Comparison of ENCODE assay signal across 2 cellular contexts in the genomic region with DNA sequence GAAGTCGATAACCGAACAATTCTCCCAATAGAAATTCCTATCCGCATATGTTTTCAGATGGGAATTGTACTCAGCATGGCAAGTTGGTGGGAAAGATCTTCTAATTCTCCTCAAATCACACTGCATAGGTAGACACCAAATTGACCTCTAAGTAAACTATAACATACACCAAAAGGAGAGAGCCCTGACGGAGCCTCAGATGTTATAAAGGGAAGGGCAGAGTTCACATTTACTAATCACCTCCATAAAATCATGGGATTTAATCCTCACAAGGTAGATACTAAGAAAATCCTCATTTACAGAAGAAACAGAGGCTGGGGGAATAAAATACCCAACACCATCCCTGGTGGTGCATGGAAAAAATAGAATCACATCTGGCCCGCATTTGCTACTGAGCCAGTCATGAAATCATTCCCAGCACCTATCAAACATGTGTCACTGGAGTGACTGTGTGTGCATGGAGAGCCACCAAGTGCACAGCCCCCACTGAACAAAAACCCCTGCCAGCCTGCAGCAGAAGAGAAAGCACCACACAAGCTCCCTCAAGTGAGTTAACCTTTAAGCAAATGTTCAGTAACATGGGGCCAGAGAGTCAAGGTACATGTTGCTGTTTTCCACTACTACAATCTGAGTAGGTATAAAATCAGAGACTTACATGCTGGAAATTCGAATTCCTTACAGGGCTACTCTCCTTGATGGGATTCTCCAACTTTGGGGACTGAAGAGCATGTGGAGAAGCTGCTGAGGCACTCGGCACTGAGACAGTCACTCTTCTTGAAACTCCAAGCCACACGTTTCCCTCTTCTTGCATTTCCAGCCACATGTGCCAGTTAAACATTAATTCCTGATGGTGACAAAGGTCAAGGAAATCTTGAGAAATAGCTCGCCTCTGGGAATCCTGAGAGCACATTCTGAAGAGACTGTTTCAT.
TF ChIP-seq lines count a peak whose summit lies in the region.

DDC (minus strand) TSS at position 776 of the 929 bp plus-strand sequence. CDS start 21,320 bp downstream, outside the sequence.

TF ChIP-seq in HepG2, 621 proteins besides CTCF, POLR2A, EP300 and RAD21 (continues in another document):
- TF ChIP-seq KLF16 (CRISPR knock-in tag; IDR thresholded peaks at IDR 0.05) (peak in 1 of 2 experiments; percentile 53; a peak in 2 of 4 replicates), GPN1 (CRISPR knock-in tag; IDR thresholded peaks at IDR 0.05; ENCODE audit: borderline replicate concordance) (no peak), ZNF558 (CRISPR knock-in tag; IDR thresholded peaks at IDR 0.05; ENCODE audit: borderline replicate concordance) (peak; percentile 53; the same call in 1 of the 2 replicates), NCOR1 (IDR thresholded peaks at IDR 0.05; ENCODE audit: borderline replicate concordance, low read length) (peak; percentile 82; the same call in 1 of the 2 replicates), YEATS2 (CRISPR knock-in tag; IDR thresholded peaks at IDR 0.05; ENCODE audit: borderline replicate concordance) (0 out of 2 replicates have a peak, but pooled peaks have one; percentile 42), ZNF263 (CRISPR knock-in tag; IDR thresholded peaks at IDR 0.05) (0 out of 2 replicates have a peak, but pooled peaks have one; percentile 29), CC2D1A (CRISPR knock-in tag; IDR thresholded peaks at IDR 0.05) (no peak), NR2F2 (IDR thresholded peaks at IDR 0.05; ENCODE audit: borderline replicate concordance, low read depth) (0 out of 2 replicates have a peak, but pooled peaks have one; percentile 63), ZBTB43 (CRISPR knock-in tag; conservative IDR thresholded peaks at IDR 0.05) (0 out of 2 replicates have a peak, but pooled peaks have one; percentile 19), PTBP1 (IDR thresholded peaks at IDR 0.05; ENCODE audit: low read depth, low read length, poor library complexity, severe bottlenecking) (no peak), HNF4G (IDR thresholded peaks at IDR 0.05; ENCODE audit: borderline replicate concordance, low read depth, low read length) (peak; percentile 80), HNF4G (CRISPR knock-in tag; IDR thresholded peaks at IDR 0.05; ENCODE audit: borderline replicate concordance, low read depth) (no peak), MTF1 (CRISPR knock-in tag; IDR thresholded peaks at IDR 0.05) (0 out of 2 replicates have a peak, but pooled peaks have one; percentile 29), ZFX (CRISPR knock-in tag; IDR thresholded peaks at IDR 0.05; ENCODE audit: low read depth) (peak; percentile 21; the same call in 1 of the 2 replicates), ZNF280B (CRISPR knock-in tag; IDR thresholded peaks at IDR 0.05; ENCODE audit: borderline replicate concordance) (no peak), ATF4 (CRISPR knock-in tag; IDR thresholded peaks at IDR 0.05) (peak in 1 of 2 experiments; percentile 68; a peak in 2 of 4 replicates), RCOR2 (CRISPR knock-in tag; IDR thresholded peaks at IDR 0.05) (peak; percentile 70; the same call in 1 of the 2 replicates), MYC (CRISPR knock-in tag; IDR thresholded peaks at IDR 0.05; ENCODE audit: borderline replicate concordance) (peak; percentile 73), ELF1 (CRISPR knock-in tag; IDR thresholded peaks at IDR 0.05) (0 out of 2 replicates have a peak, but pooled peaks have one; percentile 15), NAIF1 (CRISPR knock-in tag; IDR thresholded peaks at IDR 0.05; ENCODE audit: borderline replicate concordance) (no peak), ZNF556 (CRISPR knock-in tag; IDR thresholded peaks at IDR 0.05; ENCODE audit: borderline replicate concordance) (peak; percentile 24; the same call in 1 of the 2 replicates), NCOA2 (CRISPR knock-in tag; IDR thresholded peaks at IDR 0.05) (peak; percentile 75), HDAC2 (CRISPR knock-in tag; IDR thresholded peaks at IDR 0.05) (peak; percentile 80; the same call in 1 of the 2 replicates), FOSL2 (CRISPR knock-in tag; IDR thresholded peaks at IDR 0.05) (0 out of 2 replicates have a peak, but pooled peaks have one; percentile 22)
- TF ChIP-seq, protein P1, sequence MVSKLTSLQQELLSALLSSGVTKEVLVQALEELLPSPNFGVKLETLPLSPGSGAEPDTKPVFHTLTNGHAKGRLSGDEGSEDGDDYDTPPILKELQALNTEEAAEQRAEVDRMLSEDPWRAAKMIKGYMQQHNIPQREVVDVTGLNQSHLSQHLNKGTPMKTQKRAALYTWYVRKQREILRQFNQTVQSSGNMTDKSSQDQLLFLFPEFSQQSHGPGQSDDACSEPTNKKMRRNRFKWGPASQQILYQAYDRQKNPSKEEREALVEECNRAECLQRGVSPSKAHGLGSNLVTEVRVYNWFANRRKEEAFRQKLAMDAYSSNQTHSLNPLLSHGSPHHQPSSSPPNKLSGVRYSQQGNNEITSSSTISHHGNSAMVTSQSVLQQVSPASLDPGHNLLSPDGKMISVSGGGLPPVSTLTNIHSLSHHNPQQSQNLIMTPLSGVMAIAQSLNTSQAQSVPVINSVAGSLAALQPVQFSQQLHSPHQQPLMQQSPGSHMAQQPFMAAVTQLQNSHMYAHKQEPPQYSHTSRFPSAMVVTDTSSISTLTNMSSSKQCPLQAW (CRISPR knock-in tag; IDR thresholded peaks at IDR 0.05): peak; percentile 84

TF ChIP-seq in GM12891, 5 proteins besides CTCF, POLR2A, EP300 and RAD21:
- TF ChIP-seq PAX5 (IDR thresholded peaks at IDR 0.05; ENCODE audit: insufficient read depth, low read length, severe bottlenecking) (no peak), TAF1 (IDR thresholded peaks at IDR 0.05; ENCODE audit: low read depth, low read length) (no peak), POU2F2 (IDR thresholded peaks at IDR 0.05; ENCODE audit: low read depth, low read length) (no peak), SPI1 (IDR thresholded peaks at IDR 0.05; ENCODE audit: low read depth, low read length) (no peak), POLR2AphosphoS5 (IDR thresholded peaks at IDR 0.05; ENCODE audit: low read depth, low read length) (no peak)
